In the genomic region with DNA sequence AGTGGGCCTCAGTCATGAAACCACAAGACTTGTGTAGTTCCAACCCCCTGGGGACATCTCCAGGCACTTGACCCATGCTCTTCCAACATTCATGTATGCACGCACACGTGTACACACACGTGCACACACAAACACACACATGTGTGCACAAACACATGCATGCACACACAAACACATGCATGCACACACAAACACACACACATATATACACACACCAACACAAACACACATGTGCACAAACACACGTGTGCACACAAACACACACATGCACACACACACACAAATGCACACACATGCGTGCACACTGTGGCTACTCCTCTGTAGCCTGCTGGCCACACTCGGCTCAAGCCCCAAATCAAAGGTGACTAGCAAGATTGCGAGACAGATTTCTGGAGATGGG, we compare ENCODE assay signal across 38 cellular contexts. TPM values are rescaled to one million over a fixed set of nuclear protein-coding genes. Genes with fewer than 3 reads are reported as not detected.
"Had no signal": no experiment of that assay in that cellular context is flagged by ENCODE, and none has a peak within 500 bp of the region (broad histone marks: within the 10 kb centered on the region; RNA-seq: fewer than 3 reads in every experiment).

No MANE protein-coding gene starts in this region.

- DNase-seq: activated B cell treated with CpG ODN at 0.5 μM for 24 hours; activated CD4-positive, alpha-beta T cell treated with anti-CD3 and anti-CD28 coated beads for 48 hours; activated CD4-positive, alpha-beta T cell treated with anti-CD3 and anti-CD28 coated beads, Interleukin-2, amount 50 U/mL, for 1 hour; activated CD4-positive, alpha-beta T cell treated with anti-CD3 and anti-CD28 coated beads, Interleukin-2, amount 50 U/mL, for 48 hours; activated CD8-positive, alpha-beta memory T cell treated with anti-CD3 and anti-CD28 coated beads for 24 hours; activated CD8-positive, alpha-beta T cell treated with anti-CD3 and anti-CD28 coated beads for 36 hours; activated gamma-delta T cell; activated naive CD4-positive, alpha-beta T cell; activated naive CD4-positive, alpha-beta T cell treated with anti-CD3 and anti-CD28 coated beads, Interleukin-2, amount 10 ng/mL, durations not matched to agents 7 days and 5 days; activated naive CD8-positive, alpha-beta T cell treated with anti-CD3 and anti-CD28 coated beads, Interleukin-2, amount 10 ng/mL, durations not matched to agents 7 days and 5 days; activated T-cell treated with anti-CD3 and anti-CD28 coated beads, Interleukin-2, amount 50 U/mL, for 1 hour; activated T-cell treated with anti-CD3 and anti-CD28 coated beads, Interleukin-2, amount 50 U/mL, for 48 hours; dorsolateral prefrontal cortex; effector memory CD4-positive, alpha-beta T cell; endodermal cell; erythroblast; esophagus squamous epithelium; foreskin melanocyte; heart right ventricle; T-helper 1 cell; T-helper 17 cell; T1000; WERI-Rb-1 had no signal

- H3K4me1 ChIP-seq: ascending aorta, breast epithelium had no signal

- H3K4me3 Mint-ChIP-seq: activated B cell treated with CpG ODN at 0.5 μM for 24 hours; activated CD8-positive, alpha-beta T cell treated with anti-CD3 and anti-CD28 coated beads for 36 hours; activated naive CD4-positive, alpha-beta T cell treated with anti-CD3 and anti-CD28 coated beads, Interleukin-2, amount 10 ng/mL, durations not matched to agents 7 days and 5 days; activated naive CD8-positive, alpha-beta T cell treated with anti-CD3 and anti-CD28 coated beads, Interleukin-2, amount 10 ng/mL, durations not matched to agents 7 days and 5 days; activated T-helper 1 cell treated with anti-CD3 and anti-CD28 coated beads, Interleukin-12 subunit alpha, Interleukin-12 subunit beta, Interleukin-2, Interleukin-4 antibody, amounts not matched to agents 30 ng/mL and 10 ng/mL and 1 ng/mL, durations not matched to agents 14 hours and 24 hours and 36 hours; brain; central memory CD8-positive, alpha-beta T cell; dendritic cell treated with granulocyte-macrophage colony-stimulating factor and Interleukin-4, amounts not matched to agents 40 ng/mL and 50 ng/mL, for 4 days; endodermal cell; T-helper 17 cell; T-helper 2 cell treated with Interferon-gamma antibody and Interleukin-4, amounts not matched to agents 5 μg/mL and 100 μg/mL, for 36 hours had no signal

- H3K4me1 Mint-ChIP-seq: activated B cell treated with CpG ODN at 0.5 μM for 24 hours; activated naive CD4-positive, alpha-beta T cell treated with anti-CD3 and anti-CD28 coated beads, Interleukin-2, amount 10 ng/mL, durations not matched to agents 7 days and 5 days; activated naive CD8-positive, alpha-beta T cell treated with anti-CD3 and anti-CD28 coated beads, Interleukin-2, amount 10 ng/mL, durations not matched to agents 7 days and 5 days; central memory CD8-positive, alpha-beta T cell had no signal

- H3K27me3 ChIP-seq: ascending aorta, breast epithelium, esophagus squamous epithelium, gastroesophageal sphincter had no signal

- H3K9me3 ChIP-seq: ascending aorta had no signal

- H3K4me3 ChIP-seq: ascending aorta, breast epithelium, coronary artery, dorsolateral prefrontal cortex, esophagus squamous epithelium, gastroesophageal sphincter, heart right ventricle had no signal

- H3K36me3 ChIP-seq: ascending aorta, breast epithelium, gastroesophageal sphincter, heart right ventricle, WERI-Rb-1 had no signal

- H3K27ac Mint-ChIP-seq: activated B cell treated with CpG ODN at 0.5 μM for 24 hours; activated CD8-positive, alpha-beta T cell treated with anti-CD3 and anti-CD28 coated beads for 36 hours; activated naive CD4-positive, alpha-beta T cell treated with anti-CD3 and anti-CD28 coated beads, Interleukin-2, amount 10 ng/mL, durations not matched to agents 7 days and 5 days; activated naive CD4-positive, alpha-beta T cell treated with anti-CD3 and anti-CD28 coated beads, Interleukin-2, amount 50 U/mL, for 72 hours; activated naive CD8-positive, alpha-beta T cell treated with anti-CD3 and anti-CD28 coated beads, Interleukin-2, amount 10 ng/mL, durations not matched to agents 7 days and 5 days; activated T-helper 1 cell treated with anti-CD3 and anti-CD28 coated beads, Interleukin-12 subunit alpha, Interleukin-12 subunit beta, Interleukin-2, Interleukin-4 antibody, amounts not matched to agents 30 ng/mL and 10 ng/mL and 1 ng/mL, durations not matched to agents 14 hours and 24 hours and 36 hours; activated T-helper 2 cell treated with anti-CD3 and anti-CD28 coated beads, Interferon-gamma antibody, Interleukin-2, Interleukin-4, amounts not matched to agents 10 μg/mL and 5 μg/mL and 100 μg/mL, durations not matched to agents 14 hours and 24 hours and 36 hours; brain; dendritic cell treated with granulocyte-macrophage colony-stimulating factor and Interleukin-4, amounts not matched to agents 40 ng/mL and 50 ng/mL, for 4 days; endodermal cell; T-helper 17 cell; T-helper 2 cell treated with Interferon-gamma antibody and Interleukin-4, amounts not matched to agents 5 μg/mL and 100 μg/mL, for 36 hours had no signal

- H3K27ac ChIP-seq: ascending aorta, breast epithelium, coronary artery, dorsolateral prefrontal cortex, WERI-Rb-1 had no signal

- H3K9me3 Mint-ChIP-seq: activated CD8-positive, alpha-beta T cell treated with anti-CD3 and anti-CD28 coated beads for 36 hours; activated naive CD4-positive, alpha-beta T cell treated with anti-CD3 and anti-CD28 coated beads, Interleukin-2, amount 10 ng/mL, durations not matched to agents 7 days and 5 days; activated naive CD4-positive, alpha-beta T cell treated with anti-CD3 and anti-CD28 coated beads, Interleukin-2, amount 50 U/mL, for 72 hours; activated naive CD8-positive, alpha-beta T cell treated with anti-CD3 and anti-CD28 coated beads, Interleukin-2, amount 10 ng/mL, durations not matched to agents 7 days and 5 days; activated T-helper 1 cell treated with anti-CD3 and anti-CD28 coated beads, Interleukin-12 subunit alpha, Interleukin-12 subunit beta, Interleukin-2, Interleukin-4 antibody, amounts not matched to agents 30 ng/mL and 10 ng/mL and 1 ng/mL, durations not matched to agents 14 hours and 24 hours and 36 hours; activated T-helper 2 cell treated with anti-CD3 and anti-CD28 coated beads, Interferon-gamma antibody, Interleukin-2, Interleukin-4, amounts not matched to agents 10 μg/mL and 5 μg/mL and 100 μg/mL, durations not matched to agents 14 hours and 24 hours and 36 hours; central memory CD8-positive, alpha-beta T cell; dendritic cell treated with granulocyte-macrophage colony-stimulating factor and Interleukin-4, amounts not matched to agents 40 ng/mL and 50 ng/mL, for 4 days; T-helper 2 cell treated with Interferon-gamma antibody and Interleukin-4, amounts not matched to agents 5 μg/mL and 100 μg/mL, for 36 hours had no signal

- H3K27me3 Mint-ChIP-seq: dendritic cell treated with granulocyte-macrophage colony-stimulating factor and Interleukin-4, amounts not matched to agents 40 ng/mL and 50 ng/mL, for 4 days had no signal

- ATAC-seq: activated CD4-positive, CD25-positive, alpha-beta regulatory T cell treated with anti-CD3 and anti-CD28 coated beads, Interleukin-2, amount 50 U/mL, for 24 hours; activated CD8-positive, alpha-beta T cell treated with anti-CD3 and anti-CD28 coated beads for 36 hours; activated naive CD4-positive, alpha-beta T cell treated with anti-CD3 and anti-CD28 coated beads, Interleukin-2, amount 50 U/mL, for 72 hours; gastroesophageal sphincter; heart right ventricle; T-helper 17 cell had no signal

- H3K36me3 Mint-ChIP-seq: activated naive CD4-positive, alpha-beta T cell treated with anti-CD3 and anti-CD28 coated beads, Interleukin-2, amount 10 ng/mL, durations not matched to agents 7 days and 5 days; activated naive CD4-positive, alpha-beta T cell treated with anti-CD3 and anti-CD28 coated beads, Interleukin-2, amount 50 U/mL, for 72 hours; activated naive CD8-positive, alpha-beta T cell treated with anti-CD3 and anti-CD28 coated beads, Interleukin-2, amount 10 ng/mL, durations not matched to agents 7 days and 5 days had no signal

RNA-seq across cellular contexts. Expression of a gene that starts 22.8 kb away (rescaled TPM):
- total RNA-seq: activated B cell treated with CpG ODN at 0.5 μM for 24 hours; activated CD8-positive, alpha-beta T cell treated with anti-CD3 and anti-CD28 coated beads for 36 hours; activated naive CD8-positive, alpha-beta T cell treated with anti-CD3 and anti-CD28 coated beads, Interleukin-2, amount 10 ng/mL, durations not matched to agents 7 days and 5 days; activated T-helper 1 cell treated with anti-CD3 and anti-CD28 coated beads, Interleukin-12 subunit alpha, Interleukin-12 subunit beta, Interleukin-2, Interleukin-4 antibody, amounts not matched to agents 30 ng/mL and 10 ng/mL and 1 ng/mL, durations not matched to agents 14 hours and 24 hours and 36 hours; activated T-helper 2 cell treated with anti-CD3 and anti-CD28 coated beads, Interferon-gamma antibody, Interleukin-2, Interleukin-4, amounts not matched to agents 10 μg/mL and 5 μg/mL and 100 μg/mL, durations not matched to agents 14 hours and 24 hours and 36 hours; T-helper 17 cell had no signal

RNA-seq across cellular contexts. Expression of a gene that starts 28.6 kb away (rescaled TPM):
- total RNA-seq: activated B cell treated with CpG ODN at 0.5 μM for 24 hours; activated CD8-positive, alpha-beta T cell treated with anti-CD3 and anti-CD28 coated beads for 36 hours; activated naive CD4-positive, alpha-beta T cell treated with anti-CD3 and anti-CD28 coated beads, Interleukin-2, amount 50 U/mL, for 72 hours; activated naive CD8-positive, alpha-beta T cell treated with anti-CD3 and anti-CD28 coated beads, Interleukin-2, amount 10 ng/mL, durations not matched to agents 7 days and 5 days; activated T-helper 1 cell treated with anti-CD3 and anti-CD28 coated beads, Interleukin-12 subunit alpha, Interleukin-12 subunit beta, Interleukin-2, Interleukin-4 antibody, amounts not matched to agents 30 ng/mL and 10 ng/mL and 1 ng/mL, durations not matched to agents 14 hours and 24 hours and 36 hours; activated T-helper 2 cell treated with anti-CD3 and anti-CD28 coated beads, Interferon-gamma antibody, Interleukin-2, Interleukin-4, amounts not matched to agents 10 μg/mL and 5 μg/mL and 100 μg/mL, durations not matched to agents 14 hours and 24 hours and 36 hours; ascending aorta; cardiac septum; cerebellum; glomerular endothelial cell; T-helper 17 cell had no signal
